Comparison of ENCODE assay signal across 8 cellular contexts in the genomic region with DNA sequence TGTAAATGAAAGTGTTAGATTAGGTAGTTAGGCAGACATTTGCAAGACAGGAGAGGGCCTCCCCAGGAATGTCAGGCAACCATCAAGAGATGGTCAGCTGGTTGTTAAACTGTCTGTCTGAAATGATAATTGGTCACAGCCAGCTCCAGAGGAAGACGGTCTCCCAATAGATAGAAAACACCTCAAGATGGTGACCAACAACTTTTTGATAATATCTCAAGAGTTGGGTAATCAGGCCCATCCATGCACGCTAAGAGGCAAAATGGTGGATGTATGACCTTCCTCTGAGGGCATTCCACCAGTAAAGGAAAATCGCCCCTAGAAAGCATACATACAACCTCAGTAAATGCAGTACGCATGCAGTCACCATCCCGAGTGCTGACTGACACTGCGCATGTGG.
"Had no signal": no experiment of that assay in that cellular context is flagged by ENCODE, and none has a peak within 500 bp of the region (broad histone marks: within the 10 kb centered on the region; RNA-seq: fewer than 3 reads in every experiment).

No MANE protein-coding gene starts in this region.

- H3K36me3 Mint-ChIP-seq: IgD-negative memory B cell had no signal

- H3K4me1 Mint-ChIP-seq: IgD-negative memory B cell had no signal

- H3K4me2 ChIP-seq: KMS-11 had no signal

- DNase-seq: IMR-90, KBM-7, KG1 had no signal

- ATAC-seq: HepG2 had no signal

- H3K27ac ChIP-seq: HL-60, KMS-11 had no signal

- H3K4me3 Mint-ChIP-seq: IgD-negative memory B cell had no signal

- FAIRE-seq: HepG2, HTR-8/SVneo had no signal

- H3K9ac ChIP-seq: KMS-11 had no signal

- H3K27me3 Mint-ChIP-seq: IgD-negative memory B cell had no signal
